In the genomic region with DNA sequence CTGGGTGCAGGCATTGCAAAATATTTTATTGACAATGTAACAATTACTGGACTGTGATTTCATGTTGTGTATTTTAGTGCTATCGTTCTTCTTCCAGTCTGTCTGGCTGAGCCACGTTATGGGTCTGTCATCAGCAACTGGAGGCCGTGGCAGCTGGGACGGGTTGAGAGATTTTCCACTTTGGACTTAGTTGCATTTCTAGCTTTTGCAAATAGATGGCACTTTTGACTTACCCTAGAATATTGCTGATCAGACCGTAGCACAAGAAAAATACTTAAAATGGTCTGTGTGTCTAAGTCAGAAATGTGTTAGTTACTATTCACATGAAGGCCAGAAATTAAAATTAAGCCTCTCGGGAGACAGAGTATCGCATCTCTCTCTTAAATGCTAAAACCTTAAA, we compare ENCODE assay signal across 10 cellular contexts.
DNase-seq lines count a peak whose midpoint lies in the region; ATAC-seq and TF ChIP-seq lines count a peak whose summit lies in the region.
"Had no signal": no experiment of that assay in that cellular context is flagged by ENCODE, and none has a peak within 500 bp of the region (broad histone marks: within the 10 kb centered on the region; RNA-seq: fewer than 3 reads in every experiment).

No MANE protein-coding gene starts in this region.

- POLR2A ChIA-PET in Panc1 (lab: Charles Lee): no interaction called here

- H3K9me3 ChIP-seq in Panc1 (ENCODE audit: control insufficient read depth, insufficient read depth, low read depth, low read length): no peaks in the 10 kb centered on the region

- H3K4me3 ChIP-seq in LNCaP clone FGC (ENCODE audit: low read depth, low read length) (no peak overlapping the region), Panc1 (ENCODE audit: low read depth in 2 of 2, low read length in 2 of 2) (no peak overlapping the region)

- in situ Hi-C loops in Panc1 (cut with HindIII; ENCODE audit: low pct_unique_long_range_greater_than_20kb, low sequenced_read_pairs): no loop called here

- no peaks in the 10 kb centered on the region; the same call in 1 of the 2 replicates for H3K36me3 ChIP-seq in Panc1 (ENCODE audit: control insufficient read depth, insufficient read depth, low read length)

- ATAC-seq in Panc1 (no peak), HG03196 (IDR thresholded peaks at IDR 0.05; ENCODE audit: unreplicated experiment) (no peak), GM19023 (IDR thresholded peaks at IDR 0.05; ENCODE audit: unreplicated experiment) (no peak), GM21515 (IDR thresholded peaks at IDR 0.05; ENCODE audit: unreplicated experiment) (no peak)

- intact Hi-C loops in Panc1 (cut with micrococcal nuclease; ENCODE audit: unreplicated experiment): no loop called here

- peak; percentile 50 for TF ChIP-seq CTCF in LNCaP clone FGC (IDR thresholded peaks at IDR 0.05; ENCODE audit: control insufficient read depth, extremely low read depth, insufficient read depth)
- peak; percentile 37; the same call in 1 of the 2 replicates for TF ChIP-seq CTCF in Panc1 (IDR thresholded peaks at IDR 0.05)

- BruUV-seq in Panc1 (replicated peaks; lab: Mats Ljungman, UMichigan): no TSS peak

- peaks cover 9% of the 10 kb centered on the region for H3K27me3 ChIP-seq in Panc1 (ENCODE audit: control insufficient read depth, insufficient read depth, low read length)

- DNase-seq in COLO668 (lab: John Stamatoyannopoulos, UW; ENCODE audit: unreplicated experiment) (peak; percentile 77), LNCaP clone FGC (ENCODE audit: low read depth) (no peak), Panc1 (ENCODE audit: low read depth, low spot score) (no peak), inferior parietal cortex (ENCODE audit: extremely low spot score) (peak; percentile 64), NCI-H446 treated with DMSO at 0.1 percent for 48 hours (lab: John Stamatoyannopoulos, UW) (no peak)
- DNase-seq: activated CD4-positive, alpha-beta T cell treated with anti-CD3 and anti-CD28 coated beads, Interleukin-2, amount 50 U/mL, for 1 hour; NCI-H82 had no signal

- H3K27ac ChIP-seq in Panc1 (ENCODE audit: low read length): no peak overlapping the region

- CTCF ChIA-PET in Panc1 (lab: Charles Lee): no interaction called here

- no peaks in the 10 kb centered on the region for H3K4me1 ChIP-seq in Panc1 (ENCODE audit: control insufficient read depth, insufficient read depth, low read length)

Comparison
In these comparisons a context has a peak if more than half of its experiments do, and no peak if none do; other contexts are left out.
1. DNase-seq: peak in COLO668 (single experiment) and inferior parietal cortex (single experiment); none in LNCaP clone FGC (single experiment), Panc1 (single experiment) and NCI-H446 treated with DMSO at 0.1 percent for 48 hours (single experiment).